Comparison of ENCODE assay signal across 8 cellular contexts in genomic region chr15:100849021-100849831, GRCh38. TPM values are rescaled to one million over a fixed set of nuclear protein-coding genes. Genes with fewer than 3 reads are reported as not detected.
DNase-seq lines count a peak whose midpoint lies in the region; ATAC-seq and TF ChIP-seq lines count a peak whose summit lies in the region.

No MANE protein-coding gene starts in this region.

- H3K9ac ChIP-seq in MM.1S (ENCODE audit: low read length) (no peak overlapping the region), endodermal cell (ENCODE audit: extremely low read depth, low read length, poor library complexity, severe bottlenecking) (no peak overlapping the region)

- intact Hi-C loops in activated CD8-positive, alpha-beta T cell treated with anti-CD3 and anti-CD28 coated beads for 36 hours (cut with micrococcal nuclease), result no loop called here
- intact Hi-C loops in naive thymus-derived CD4-positive, alpha-beta T cell (cut with micrococcal nuclease), result loop anchor here in 1 of 2 donors (5.0 kb wide), 1 partner anchor 158 kb away; no protein-coding TSS in a partner anchor
- intact Hi-C loops in stomach (cut with DNase I; ENCODE audit: low total_unique reads), result no loop called here

- H3K9me2 ChIP-seq in MM.1S (replicated peaks; ENCODE audit: insufficient read depth, low read length), result no peaks in the 10 kb centered on the region

- no peaks in the 10 kb centered on the region for H3K9me3 Mint-ChIP-seq in activated CD8-positive, alpha-beta T cell treated with anti-CD3 and anti-CD28 coated beads for 36 hours
- peaks cover 5% of the 10 kb centered on the region for H3K9me3 Mint-ChIP-seq in endodermal cell
- peaks cover 0 to 1% (median 0%) of the 10 kb centered on the region in 11 donors for H3K9me3 Mint-ChIP-seq in naive thymus-derived CD4-positive, alpha-beta T cell

- no peaks in the 10 kb centered on the region for H3K4me1 ChIP-seq in MM.1S (ENCODE audit: low read length)
- no peaks in the 10 kb centered on the region for H3K4me1 ChIP-seq in endodermal cell (ENCODE audit: control insufficient read depth, insufficient read depth, low read length)
- H3K4me1 ChIP-seq in naive thymus-derived CD4-positive, alpha-beta T cell (ENCODE audit: control insufficient read depth in 2 of 2, insufficient read depth in 2 of 2, low read length in 2 of 2), result no peaks in the 10 kb centered on the region
- H3K4me1 ChIP-seq in stomach, result peaks cover 5 to 15% (median 11%) of the 10 kb centered on the region in 4 donors

- 0 out of 2 replicates have a peak, but pooled peaks have one; percentile 15 for TF ChIP-seq CTCF in MM.1S (IDR thresholded peaks at IDR 0.05; ENCODE audit: low read length)
- no peak for TF ChIP-seq CTCF in activated CD8-positive, alpha-beta T cell treated with anti-CD3 and anti-CD28 coated beads for 36 hours (IDR thresholded peaks at IDR 0.05)
- no peak for TF ChIP-seq CTCF in endodermal cell (conservative IDR thresholded peaks at IDR 0.05)
- peak in 1 of 7 experiments; percentile 9 for TF ChIP-seq CTCF in stomach (IDR thresholded peaks at IDR 0.05)

- H3F3A ChIP-seq in MM.1S (ENCODE audit: insufficient read depth, low read length), result no peaks in the 10 kb centered on the region

- H2AFZ ChIP-seq in MM.1S (ENCODE audit: low read length), result peak overlapping the region; percentile 69

- no peak for TF ChIP-seq EP300 in stomach (IDR thresholded peaks at IDR 0.05)

- no peak for TF ChIP-seq POLR2A in stomach (IDR thresholded peaks at IDR 0.05)

- no peaks in the 10 kb centered on the region for H3K9me3 ChIP-seq in MM.1S (replicated peaks; ENCODE audit: insufficient read depth, low read length)
- H3K9me3 ChIP-seq in endodermal cell (ENCODE audit: control insufficient read depth, low read length), result no peaks in the 10 kb centered on the region
- H3K9me3 ChIP-seq in naive thymus-derived CD4-positive, alpha-beta T cell (ENCODE audit: control insufficient read depth in 2 of 3, low read length in 3 of 3), result no peaks in the 10 kb centered on the region
- no peaks in the 10 kb centered on the region for H3K9me3 ChIP-seq in stomach

- H3K36me3 ChIP-seq in MM.1S (replicated peaks; ENCODE audit: insufficient read depth, low read length), result no peaks in the 10 kb centered on the region
- no peaks in the 10 kb centered on the region for H3K36me3 ChIP-seq in endodermal cell (ENCODE audit: control insufficient read depth, insufficient read depth, low read length)
- H3K36me3 ChIP-seq in naive thymus-derived CD4-positive, alpha-beta T cell (ENCODE audit: control insufficient read depth in 2 of 3, insufficient read depth in 3 of 3, low read length in 3 of 3), result no peaks in the 10 kb centered on the region
- no peaks in the 10 kb centered on the region for H3K36me3 ChIP-seq in stomach

- peak; percentile 16 for DNase-seq in MM.1S
- peak; percentile 74 for DNase-seq in activated CD8-positive, alpha-beta T cell treated with anti-CD3 and anti-CD28 coated beads for 36 hours
- DNase-seq in endodermal cell, result no peak
- DNase-seq in naive thymus-derived CD4-positive, alpha-beta T cell, result peak; percentile 25 to 67 (median 45)
- peak; percentile 37 for DNase-seq in stomach
- no peak for DNase-seq in RKO (ENCODE audit: low spot score)

- H3K27me3 Mint-ChIP-seq in activated CD8-positive, alpha-beta T cell treated with anti-CD3 and anti-CD28 coated beads for 36 hours, result peaks cover 9% of the 10 kb centered on the region
- H3K27me3 Mint-ChIP-seq in endodermal cell (ENCODE audit: insufficient read depth), result peaks cover 14% of the 10 kb centered on the region
- H3K27me3 Mint-ChIP-seq in naive thymus-derived CD4-positive, alpha-beta T cell, result peaks cover 2 to 33% (median 17%) of the 10 kb centered on the region in 5 donors

- POLR2A ChIA-PET in activated CD8-positive, alpha-beta T cell treated with anti-CD3 and anti-CD28 coated beads for 36 hours (lab: Charles Lee), result no interaction called here
- POLR2A ChIA-PET in naive thymus-derived CD4-positive, alpha-beta T cell (lab: Charles Lee), result interaction anchor here (1.0 kb wide), 1 partner anchor 37 kb away, joined by 4 read pairs; no protein-coding TSS in a partner anchor

- no peaks in the 10 kb centered on the region for H3K79me2 ChIP-seq in MM.1S (ENCODE audit: low read length)

- no peak overlapping the region for H3K27ac ChIP-seq in MM.1S (ENCODE audit: low read length)
- no peak overlapping the region for H3K27ac ChIP-seq in endodermal cell (ENCODE audit: low read depth, low read length)
- no peak overlapping the region for H3K27ac ChIP-seq in naive thymus-derived CD4-positive, alpha-beta T cell (ENCODE audit: low read depth, low read length)
- peak overlapping the region in 2 of 5 donors; percentile 43 to 64 for H3K27ac ChIP-seq in stomach

- H3K4me3 Mint-ChIP-seq in activated CD8-positive, alpha-beta T cell treated with anti-CD3 and anti-CD28 coated beads for 36 hours, result peak overlapping the region; percentile 74
- H3K4me3 Mint-ChIP-seq in endodermal cell, result peak overlapping the region; percentile 51
- peak overlapping the region; percentile 82 to 91 (median 88) for H3K4me3 Mint-ChIP-seq in naive thymus-derived CD4-positive, alpha-beta T cell

- peaks cover 4% of the 10 kb centered on the region for H3K4me1 Mint-ChIP-seq in activated CD8-positive, alpha-beta T cell treated with anti-CD3 and anti-CD28 coated beads for 36 hours (ENCODE audit: low read depth)
- no peaks in the 10 kb centered on the region for H3K4me1 Mint-ChIP-seq in endodermal cell
- peaks cover 0 to 13% (median 7%) of the 10 kb centered on the region in 7 donors for H3K4me1 Mint-ChIP-seq in naive thymus-derived CD4-positive, alpha-beta T cell

- H3K4me3 ChIP-seq in MM.1S (ENCODE audit: low read length) (peak overlapping the region; percentile 57), endodermal cell (ENCODE audit: low read length) (no peak overlapping the region), stomach (peak overlapping the region; percentile 51 to 59 (median 56))
- peak overlapping the region; percentile 36 for H3K4me3 ChIP-seq in naive thymus-derived CD4-positive, alpha-beta T cell (ENCODE audit: low read length)

- H3K27me3 ChIP-seq in MM.1S (replicated peaks; ENCODE audit: insufficient read depth, low read length), result no peaks in the 10 kb centered on the region; the same call in 1 of the 2 replicates
- no peaks in the 10 kb centered on the region for H3K27me3 ChIP-seq in endodermal cell (ENCODE audit: control insufficient read depth, insufficient read depth, low read length, poor library complexity, severe bottlenecking)
- no peaks in the 10 kb centered on the region for H3K27me3 ChIP-seq in naive thymus-derived CD4-positive, alpha-beta T cell (ENCODE audit: control insufficient read depth in 2 of 2, insufficient read depth in 2 of 2, low read length in 2 of 2)
- H3K27me3 ChIP-seq in stomach, result peaks cover 0 to 19% (median 5%) of the 10 kb centered on the region in 3 donors

- ATAC-seq in GM18502 (IDR thresholded peaks at IDR 0.05; ENCODE audit: poor library complexity, unreplicated experiment), result peak; percentile 64
- peak; percentile 94 for ATAC-seq in activated CD8-positive, alpha-beta T cell treated with anti-CD3 and anti-CD28 coated beads for 36 hours
- peak; percentile 93 for ATAC-seq in naive thymus-derived CD4-positive, alpha-beta T cell
- ATAC-seq in GM18873 (IDR thresholded peaks at IDR 0.05; ENCODE audit: low FRiP score, unreplicated experiment), result no peak

- CTCF ChIA-PET in activated CD8-positive, alpha-beta T cell treated with anti-CD3 and anti-CD28 coated beads for 36 hours (lab: Charles Lee), result interaction anchor here (1.2 to 1.9 kb wide), 3 partner anchors 22 to 195 kb away, joined by 3 to 8 read pairs (median 4); no protein-coding TSS in a partner anchor
- CTCF ChIA-PET in naive thymus-derived CD4-positive, alpha-beta T cell (lab: Charles Lee), result no interaction called here

- 76 to 78% methylated on average over 32 to 44 of the region's 44 CpGs for WGBS in endodermal cell (ENCODE audit: insufficient coverage in 1 of 2, insufficient read length in 1 of 2), 2 experiments
- 9 to 33% (median 18%) methylated on average over 24 to 44 of the region's 44 CpGs for WGBS in stomach, 5 donors

- H4K20me1 ChIP-seq in MM.1S (ENCODE audit: insufficient read depth, low read length), result no peaks in the 10 kb centered on the region

- H3K4me2 ChIP-seq in MM.1S (ENCODE audit: low read depth, low read length), result peak overlapping the region; percentile 57

- peak overlapping the region; percentile 14 for H3K27ac Mint-ChIP-seq in activated CD8-positive, alpha-beta T cell treated with anti-CD3 and anti-CD28 coated beads for 36 hours
- H3K27ac Mint-ChIP-seq in endodermal cell, result no peak overlapping the region
- peak overlapping the region in 8 of 9 donors; percentile 18 to 85 (median 62) for H3K27ac Mint-ChIP-seq in naive thymus-derived CD4-positive, alpha-beta T cell

- H3K36me3 Mint-ChIP-seq in activated CD8-positive, alpha-beta T cell treated with anti-CD3 and anti-CD28 coated beads for 36 hours (ENCODE audit: low read depth), result no peaks in the 10 kb centered on the region
- H3K36me3 Mint-ChIP-seq in endodermal cell (ENCODE audit: low read depth), result no peaks in the 10 kb centered on the region
- peaks cover 0 to 4% (median 0%) of the 10 kb centered on the region in 5 donors for H3K36me3 Mint-ChIP-seq in naive thymus-derived CD4-positive, alpha-beta T cell

RNA-seq across cellular contexts. Expression of gene ALDH1A3, which starts 30.4 kb away (rescaled TPM):
- not detected for total RNA-seq in activated CD8-positive, alpha-beta T cell treated with anti-CD3 and anti-CD28 coated beads for 36 hours
- total RNA-seq in endodermal cell (1 to 10 TPM; 6.9 to 7.3 TPM), stomach (10 to 100 TPM in 3 of 5 donors, 1 to 10 TPM in 2; 3.5 to 58.9 (median 23.0) TPM)
- polyA plus RNA-seq in endodermal cell (2013, experiment 1 of 2), result 2.3 TPM
- polyA plus RNA-seq in endodermal cell (2013, experiment 2 of 2), result 3.1 TPM
- not detected for total RNA-seq in naive thymus-derived CD4-positive, alpha-beta T cell
- polyA plus RNA-seq in naive thymus-derived CD4-positive, alpha-beta T cell, result not detected
- polyA plus RNA-seq in stomach, result 10 to 100 TPM in 2 of 3 donors, 1 to 10 TPM in 1; 9.4 to 87.2 (median 49.2) TPM

Comparison
In these comparisons a context has a peak if more than half of its experiments do, and no peak if none do; other contexts are left out.
1. DNase-seq: peak in MM.1S (single experiment), activated CD8-positive, alpha-beta T cell treated with anti-CD3 and anti-CD28 coated beads for 36 hours (single experiment), naive thymus-derived CD4-positive, alpha-beta T cell (9 of 9) and stomach (single experiment); none in endodermal cell (single experiment) and RKO (single experiment).
2. RNA of gene ALDH1A3, which starts 30.4 kb away (total RNA-seq): 3.5 to 58.9 TPM in stomach and 6.9 to 7.3 TPM in endodermal cell; not detected in activated CD8-positive, alpha-beta T cell treated with anti-CD3 and anti-CD28 coated beads for 36 hours and not detected in naive thymus-derived CD4-positive, alpha-beta T cell; every median in the first group is over 4 times any median in the second.
3. Peak in every context shown above with its lines, with median percentiles within 50 percentile points of each other: H3K4me3 Mint-ChIP-seq.